Comparison of ENCODE assay signal across 21 cellular contexts in the genomic region with DNA sequence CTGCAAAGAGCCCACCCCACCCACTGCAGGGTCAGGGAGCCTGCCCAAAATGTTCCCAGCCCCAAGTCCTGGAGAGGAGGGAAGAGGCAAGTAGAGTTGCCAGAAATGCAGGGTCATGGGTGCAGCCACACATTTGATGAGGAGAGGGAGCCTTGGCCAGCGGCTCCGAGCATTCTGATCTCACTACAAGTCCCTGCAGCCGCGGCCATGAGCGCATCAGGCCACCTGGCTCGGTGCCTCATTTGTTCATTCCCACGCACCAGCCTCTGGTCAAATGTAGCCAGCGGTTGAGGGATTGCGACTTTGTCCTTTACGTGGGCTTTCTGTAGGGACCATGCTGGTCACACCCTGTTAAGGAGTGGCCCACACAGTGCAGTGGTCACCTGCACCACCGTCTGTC. TPM values are rescaled to one million over a fixed set of nuclear protein-coding genes. Genes with fewer than 3 reads are reported as not detected.
DNase-seq lines count a peak whose midpoint lies in the region; ATAC-seq, FAIRE-seq and TF ChIP-seq lines count a peak whose summit lies in the region.
"Had no signal": no experiment of that assay in that cellular context is flagged by ENCODE, and none has a peak within 500 bp of the region (broad histone marks: within the 10 kb centered on the region; RNA-seq: fewer than 3 reads in every experiment).

No MANE protein-coding gene starts in this region.

- no peak overlapping the region for H2AFZ ChIP-seq in K562 (ENCODE audit: low read depth, low read length)

- POLR2A ChIA-PET in K562 (lab: Yijun Ruan, JAX), result no interaction called here

- H3K4me2 ChIP-seq in K562 (ENCODE audit: insufficient read depth, low read length), result no peak overlapping the region
- H3K4me2 ChIP-seq: A549 had no signal

- no peaks in the 10 kb centered on the region for H3K9me3 Mint-ChIP-seq in osteocyte (ENCODE audit: unreplicated experiment)
- H3K9me3 Mint-ChIP-seq: CD8-positive, alpha-beta T cell had no signal

- FAIRE-seq in K562 (lab: Jason Lieb, UNC), result no peak
- FAIRE-seq: A549, D721Med, G401.6, GM12891, H54 had no signal

- H3K36me3 Mint-ChIP-seq in osteocyte (ENCODE audit: unreplicated experiment), result peaks cover 17% of the 10 kb centered on the region

- DNase-seq in right cardiac atrium (peak in 2 of 3 donors; percentile 54 to 57), Right ventricle myocardium superior (no peak), K562 (ENCODE audit: extremely low read depth in 1 of 4, low spot score in 3 of 4) (no peak), islet precursor cell (peak; percentile 54), osteocyte (ENCODE audit: extremely low spot score, unreplicated experiment) (no peak), GM13976 (ENCODE audit: low spot score) (no peak)
- DNase-seq: BE2C; CD8-positive, alpha-beta T cell; COR-L47; DMS153; DMS79 treated with DMSO at 0.1 percent for 48 hours; EL; IMR-90 had no signal

- ATAC-seq in right cardiac atrium (no peak), Right ventricle myocardium superior (ENCODE audit: poor library complexity) (no peak), K562 (no peak), HG03460 (IDR thresholded peaks at IDR 0.05; ENCODE audit: unreplicated experiment) (no peak)
- ATAC-seq: CD8-positive, alpha-beta T cell had no signal

- H3K27me3 ChIP-seq in right cardiac atrium (ENCODE audit: control insufficient read depth, insufficient read depth) (no peaks in the 10 kb centered on the region), K562 (ENCODE audit: control insufficient read depth in 2 of 2, insufficient read depth in 2 of 2, low read length in 2 of 2) (no peaks in the 10 kb centered on the region)
- H3K27me3 ChIP-seq: BE2C had no signal

- H3K4me1 ChIP-seq in right cardiac atrium (ENCODE audit: control insufficient read depth, insufficient read depth, low read length), result peaks cover 4% of the 10 kb centered on the region
- H3K4me1 ChIP-seq in K562 (replicated peaks in 1 of 2; ENCODE audit: control insufficient read depth in 2 of 2, insufficient read depth in 2 of 2, low read length in 2 of 2), result peaks cover 0 to 15% of the 10 kb centered on the region in 2 experiments; a peak in 1 of 5 replicates
- H3K4me1 ChIP-seq: BE2C had no signal

- intact Hi-C loops in right cardiac atrium (cut with DNase I) (loop anchor here in 1 of 4 donors (10.0 kb wide), 1 partner anchor 172 kb away; no protein-coding TSS in a partner anchor), Right ventricle myocardium superior (cut with DNase I) (loop anchor here (10.0 kb wide), 1 partner anchor 312 kb away; no protein-coding TSS in a partner anchor), K562 (cut with micrococcal nuclease) (no loop called here)

- no peak overlapping the region for H3K4me3 Mint-ChIP-seq in osteocyte (ENCODE audit: unreplicated experiment)
- H3K4me3 Mint-ChIP-seq: CD8-positive, alpha-beta T cell had no signal

- H3K79me2 ChIP-seq in K562 (ENCODE audit: control insufficient read depth, insufficient read depth, low read length), result no peaks in the 10 kb centered on the region

- TF ChIP-seq CTCF in K562 (IDR thresholded peaks at IDR 0.05 in 2 of 3, conservative IDR thresholded peaks at IDR 0.05 in 1 of 3; ENCODE audit: insufficient read depth in 2 of 3, low read depth in 1 of 3, low read length in 3 of 3) (no peak), osteocyte (IDR thresholded peaks at IDR 0.05) (no peak), GM13976 (IDR thresholded peaks at IDR 0.05; ENCODE audit: borderline replicate concordance, control extremely low read depth, extremely low read depth, insufficient read depth, missing control alignments) (no peak)

- WGBS in right cardiac atrium, result 84% methylated on average over 11 of the region's 11 CpGs
- 93% methylated on average over 11 of the region's 11 CpGs for WGBS in K562 (ENCODE audit: insufficient coverage, low coverage, missing lambda C conversion rate)

- CTCF ChIA-PET in K562 (lab: Yijun Ruan, JAX; ENCODE audit: low intra/inter-chr PET ratio), result no interaction called here

- H3K36me3 ChIP-seq in K562 (ENCODE audit: control insufficient read depth, insufficient read depth, low read length), result peaks cover 51% of the 10 kb centered on the region

- TF ChIP-seq EP300 in K562 (IDR thresholded peaks at IDR 0.05; ENCODE audit: low read length), result no peak

- H3K27ac ChIP-seq in right cardiac atrium (ENCODE audit: low read length) (no peak overlapping the region), K562 (ENCODE audit: extremely low read depth, low read depth, low read length) (no peak overlapping the region), temporal lobe (ENCODE audit: low read depth, low read length) (peak overlapping the region; percentile 89)
- H3K27ac ChIP-seq: A549, C4-2B had no signal

- no peaks in the 10 kb centered on the region for H3K27me3 Mint-ChIP-seq in osteocyte (ENCODE audit: unreplicated experiment)

- H3K4me3 ChIP-seq in right cardiac atrium (ENCODE audit: low read length) (no peak overlapping the region), K562 (no peak overlapping the region)
- H3K4me3 ChIP-seq: A549 had no signal

- H3K9me3 ChIP-seq in right cardiac atrium (ENCODE audit: control insufficient read depth, low read length), result no peaks in the 10 kb centered on the region
- no peaks in the 10 kb centered on the region for H3K9me3 ChIP-seq in K562 (replicated peaks; ENCODE audit: control insufficient read depth, insufficient read depth, low read depth, low read length)
- H3K9me3 ChIP-seq: A549, BE2C had no signal

- no peak for TF ChIP-seq POLR2A in K562 (conservative IDR thresholded peaks at IDR 0.05)

- in situ Hi-C loops in K562 (cut with MboI), result no loop called here
- in situ Hi-C loops in GM13976 (cut with MboI; ENCODE audit: low sequenced_read_pairs, unreplicated experiment), result no loop called here

- no peak for TF ChIP-seq RAD21 in K562 (CRISPR knock-in tag; conservative IDR thresholded peaks at IDR 0.05 in 1 of 2, IDR thresholded peaks at IDR 0.05 in 1 of 2)

- BruUV-seq in K562 (replicated peaks; lab: Mats Ljungman, UMichigan), result no TSS peak

- H3K9ac ChIP-seq in K562 (ENCODE audit: insufficient read depth in 1 of 2, low read depth in 2 of 2, low read length in 2 of 2), result no peak overlapping the region

- H3K27ac Mint-ChIP-seq in osteocyte (ENCODE audit: unreplicated experiment), result no peak overlapping the region
- H3K27ac Mint-ChIP-seq: CD8-positive, alpha-beta T cell had no signal

- no peaks in the 10 kb centered on the region for H3K9me1 ChIP-seq in K562 (ENCODE audit: control insufficient read depth, insufficient read depth, low read length)

- no peaks in the 10 kb centered on the region for H4K20me1 ChIP-seq in K562 (replicated peaks; ENCODE audit: control insufficient read depth, insufficient read depth, low read length)

- H3K4me1 Mint-ChIP-seq in osteocyte (ENCODE audit: unreplicated experiment), result peaks cover 36% of the 10 kb centered on the region

TF ChIP-seq in K562, 482 proteins besides CTCF, POLR2A, EP300 and RAD21:
- TF ChIP-seq, protein P1, sequence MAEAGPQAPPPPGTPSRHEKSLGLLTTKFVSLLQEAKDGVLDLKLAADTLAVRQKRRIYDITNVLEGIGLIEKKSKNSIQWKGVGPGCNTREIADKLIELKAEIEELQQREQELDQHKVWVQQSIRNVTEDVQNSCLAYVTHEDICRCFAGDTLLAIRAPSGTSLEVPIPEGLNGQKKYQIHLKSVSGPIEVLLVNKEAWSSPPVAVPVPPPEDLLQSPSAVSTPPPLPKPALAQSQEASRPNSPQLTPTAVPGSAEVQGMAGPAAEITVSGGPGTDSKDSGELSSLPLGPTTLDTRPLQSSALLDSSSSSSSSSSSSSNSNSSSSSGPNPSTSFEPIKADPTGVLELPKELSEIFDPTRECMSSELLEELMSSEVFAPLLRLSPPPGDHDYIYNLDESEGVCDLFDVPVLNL (CRISPR knock-in tag; IDR thresholded peaks at IDR 0.05; ENCODE audit: low read depth), result no peak
- 0 out of 2 replicates have a peak, but pooled peaks have one; percentile 1 for TF ChIP-seq POLR2G (IDR thresholded peaks at IDR 0.05; ENCODE audit: low read depth, low read length)

RNA-seq across cellular contexts. Expression of gene PGS1, which starts 48.7 kb away (rescaled TPM):
- total RNA-seq in right cardiac atrium, result 10 to 100 TPM; 20.2 to 22.2 (median 20.8) TPM
- 13.9 TPM for polyA plus RNA-seq in right cardiac atrium
- 18.1 TPM for total RNA-seq in Right ventricle myocardium superior
- total RNA-seq in K562 (2011; cell fraction: chromatin; rRNA removed; ENCODE audit: low replicate concordance), result 72.8 and 169 TPM in 2 replicates
- 88.1 and 96.7 TPM in 2 replicates for total RNA-seq in K562 (2011; cell fraction: nucleolus; rRNA removed)
- total RNA-seq in K562 (2011; cell fraction: nucleoplasm; rRNA removed), result 70.5 and 71.8 TPM in 2 replicates
- 24.0 and 33.4 TPM in 2 replicates for total RNA-seq in K562 (2014; rRNA removed)
- 10.7 and 14.0 TPM in 2 replicates for total RNA-seq in K562 (2014; rRNA removed; fragmentation: Illumina TruSeq; extraction: Trizol)
- 16.9 and 20.3 TPM in 2 replicates for total RNA-seq in K562 (2015; rRNA removed; fragmentation: Illumina TruSeq; extraction: Trizol)
- total RNA-seq in K562 (2021), result 33.5 and 38.4 TPM in 2 replicates
- 39.4 and 43.6 TPM in 2 replicates for polyA plus RNA-seq in K562 (2011; rRNA removed)
- 36.4 and 45.7 TPM in 2 replicates for polyA plus RNA-seq in K562 (2011; cell fraction: cytosol; rRNA removed)
- polyA plus RNA-seq in K562 (2011; cell fraction: nucleus; rRNA removed), result 113 and 149 TPM in 2 replicates
- 24.6 and 37.9 TPM in 2 replicates for polyA plus RNA-seq in K562 (2012)
- polyA plus RNA-seq in K562 (2014; fragmentation: Illumina TruSeq; extraction: Trizol), result 22.3 and 27.0 TPM in 2 replicates
- polyA plus RNA-seq in K562 (2014; fragmentation: Nextera tagmentation; extraction: Ambion mirVana), result 1 to 10 TPM; 1.3 to 1.8 TPM
- 29.7 and 36.0 TPM in 2 replicates for polyA plus RNA-seq in K562 (2014; rRNA removed)
- polyA minus RNA-seq in K562 (2011; rRNA and poly(A)+ RNA removed), result 23.3 and 26.9 TPM in 2 replicates
- 30.8 and 30.9 TPM in 2 replicates for polyA minus RNA-seq in K562 (2011; cell fraction: cytosol; rRNA and poly(A)+ RNA removed)
- polyA minus RNA-seq in K562 (2011; cell fraction: nucleus; rRNA and poly(A)+ RNA removed), result 40.8 and 57.1 TPM in 2 replicates
- total RNA-seq in temporal lobe, result 26.8 TPM
- total RNA-seq in osteocyte, result 52.7 and 53.0 TPM in 2 replicates

Comparison
In these comparisons a context has a peak if more than half of its experiments do, and no peak if none do; other contexts are left out.
1. DNase-seq: peak in right cardiac atrium (2 of 3) and islet precursor cell (single experiment); none in Right ventricle myocardium superior (single experiment), K562 (0 of 4), osteocyte (single experiment) and GM13976 (single experiment).